In genomic region chr5:96117863-96118651, GRCh38 we compare ENCODE assay signal across 14 cellular contexts.
A peak's percentile ranks its signal among the peaks of the same experiment; 100 is the strongest.
DNase-seq lines count a peak whose midpoint lies in the region; ATAC-seq and TF ChIP-seq lines count a peak whose summit lies in the region.
"Had no signal": no experiment of that assay in that cellular context is flagged by ENCODE, and none has a peak within 500 bp of the region (broad histone marks: within the 10 kb centered on the region; RNA-seq: fewer than 3 reads in every experiment).

No MANE protein-coding gene starts in this region.

- 0 out of 2 replicates have a peak overlapping the region, but pooled peaks have one; percentile 21 for H3K4me2 ChIP-seq in PC-3 (ENCODE audit: low read length)
- H3K4me2 ChIP-seq in fibroblast of lung (ENCODE audit: extremely low read depth, insufficient read depth, low read length): peak overlapping the region; percentile 28

- ATAC-seq in PC-3 (peak; percentile 61; the same call in 1 of the 2 replicates), left cardiac atrium (no peak), HG03280 (IDR thresholded peaks at IDR 0.05; ENCODE audit: unreplicated experiment) (no peak), GM18511 (IDR thresholded peaks at IDR 0.05; ENCODE audit: unreplicated experiment) (no peak), GM18517 (IDR thresholded peaks at IDR 0.05; ENCODE audit: unreplicated experiment) (no peak)
- ATAC-seq: naive thymus-derived CD8-positive, alpha-beta T cell had no signal

- no TSS peak for BruUV-seq in PC-3 (replicated peaks; lab: Mats Ljungman, UMichigan)

- H3F3A ChIP-seq in PC-3 (ENCODE audit: low read length, unreplicated experiment): no peaks in the 10 kb centered on the region

- H3K27me3 ChIP-seq in PC-3 (ENCODE audit: low read length) (no peaks in the 10 kb centered on the region), fibroblast of lung (ENCODE audit: control insufficient read depth, insufficient read depth, low read length) (no peaks in the 10 kb centered on the region), muscle layer of duodenum (ENCODE audit: low read depth, low read length) (no peaks in the 10 kb centered on the region)

- H3K79me2 ChIP-seq in PC-3 (ENCODE audit: low read length) (no peaks in the 10 kb centered on the region), fibroblast of lung (ENCODE audit: control insufficient read depth, insufficient read depth, low read length) (no peaks in the 10 kb centered on the region)

- H3K36me3 ChIP-seq in PC-3 (ENCODE audit: low read depth, low read length): no peaks in the 10 kb centered on the region
- no peaks in the 10 kb centered on the region for H3K36me3 ChIP-seq in fibroblast of lung (ENCODE audit: control insufficient read depth, insufficient read depth, low read length)
- H3K36me3 ChIP-seq in muscle layer of duodenum (ENCODE audit: control insufficient read depth in 1 of 2, insufficient read depth in 2 of 2, low read length in 2 of 2): no peaks in the 10 kb centered on the region

- H2AFZ ChIP-seq in PC-3 (ENCODE audit: low read length) (0 out of 2 replicates have a peak overlapping the region, but pooled peaks have one; percentile 49), fibroblast of lung (ENCODE audit: low read length) (no peak overlapping the region)

- H4K20me1 ChIP-seq in PC-3 (ENCODE audit: low read length) (no peaks in the 10 kb centered on the region), fibroblast of lung (ENCODE audit: control insufficient read depth, extremely low read depth, insufficient read depth, low read length) (no peaks in the 10 kb centered on the region)

- intact Hi-C loops in PC-3 (cut with micrococcal nuclease) (no loop called here), left cardiac atrium (cut with DNase I) (no loop called here)

- CTCF ChIA-PET in PC-3 (lab: Charles Lee): no interaction called here

- peak overlapping the region; percentile 46 for H3K27ac ChIP-seq in PC-3 (ENCODE audit: low read length)
- H3K27ac ChIP-seq in fibroblast of lung (ENCODE audit: insufficient read depth, low read length): peak overlapping the region; percentile 24
- peak overlapping the region; percentile 21 for H3K27ac ChIP-seq in muscle layer of duodenum (ENCODE audit: low read length)

- H3K9ac ChIP-seq in PC-3 (ENCODE audit: low read length) (no peak overlapping the region), fibroblast of lung (ENCODE audit: insufficient read depth, low read length) (no peak overlapping the region)

- H3K9me2 ChIP-seq in PC-3 (replicated peaks; ENCODE audit: low read length): no peaks in the 10 kb centered on the region

- POLR2A ChIA-PET in PC-3 (lab: Charles Lee; ENCODE audit: unreplicated experiment): no interaction called here

- H3K9me3 ChIP-seq in PC-3 (ENCODE audit: low read length): no peaks in the 10 kb centered on the region
- no peaks in the 10 kb centered on the region for H3K9me3 ChIP-seq in fibroblast of lung (ENCODE audit: control insufficient read depth, insufficient read depth, low read depth, low read length)
- no peaks in the 10 kb centered on the region for H3K9me3 ChIP-seq in muscle layer of duodenum (ENCODE audit: control insufficient read depth in 1 of 2, low read length in 2 of 2)

- peaks cover 20% of the 10 kb centered on the region for H3K4me1 ChIP-seq in PC-3 (ENCODE audit: insufficient read depth, low read length)
- H3K4me1 ChIP-seq in fibroblast of lung (ENCODE audit: control insufficient read depth, extremely low read depth, insufficient read depth, low read length): peaks cover 3% of the 10 kb centered on the region
- H3K4me1 ChIP-seq in muscle layer of duodenum (ENCODE audit: control insufficient read depth in 1 of 2, insufficient read depth in 2 of 2, low read length in 2 of 2): peaks cover 3 to 15% of the 10 kb centered on the region in 2 donors

- DNase-seq in AG20443 (ENCODE audit: low spot score): peak; percentile 50
- peak; percentile 51 for DNase-seq in PC-3
- peak in 1 of 2 donors; percentile 56 for DNase-seq in fibroblast of lung (ENCODE audit: low read depth in 2 of 2)
- DNase-seq in left cardiac atrium: no peak
- DNase-seq: activated CD4-positive, alpha-beta T cell treated with anti-CD3 and anti-CD28 coated beads, Interleukin-2, amount 50 U/mL, for 48 hours; activated T-cell treated with anti-CD3 and anti-CD28 coated beads, Interleukin-2, amount 50 U/mL, for 48 hours; DMS53; naive thymus-derived CD8-positive, alpha-beta T cell; NCI-H446 treated with DMSO at 0.1 percent for 48 hours; stimulated activated CD4-positive, alpha-beta T cell treated with anti-CD3 and anti-CD28 coated beads, Interleukin-1b, Interleukin-23, amount 100 ng/mL, for 48 hours had no signal

- no peak overlapping the region for H3K4me3 ChIP-seq in PC-3 (ENCODE audit: low read length)
- no peak overlapping the region for H3K4me3 ChIP-seq in fibroblast of lung (replicated peaks in 1 of 4; ENCODE audit: control extremely low read depth in 1 of 4, insufficient read depth in 1 of 4, low read depth in 3 of 4, low read length in 4 of 4)
- no peak overlapping the region for H3K4me3 ChIP-seq in muscle layer of duodenum (ENCODE audit: low read depth in 1 of 2, low read length in 2 of 2)

- no peak for TF ChIP-seq CTCF in PC-3 (conservative IDR thresholded peaks at IDR 0.05; ENCODE audit: low read depth, low read length)
- TF ChIP-seq CTCF in fibroblast of lung (conservative IDR thresholded peaks at IDR 0.05 in 1 of 2, IDR thresholded peaks at IDR 0.05 in 1 of 2; ENCODE audit: low read depth in 1 of 2, low read length in 2 of 2): no peak
